13 cellular contexts compared by ENCODE assay signal in the genomic region with DNA sequence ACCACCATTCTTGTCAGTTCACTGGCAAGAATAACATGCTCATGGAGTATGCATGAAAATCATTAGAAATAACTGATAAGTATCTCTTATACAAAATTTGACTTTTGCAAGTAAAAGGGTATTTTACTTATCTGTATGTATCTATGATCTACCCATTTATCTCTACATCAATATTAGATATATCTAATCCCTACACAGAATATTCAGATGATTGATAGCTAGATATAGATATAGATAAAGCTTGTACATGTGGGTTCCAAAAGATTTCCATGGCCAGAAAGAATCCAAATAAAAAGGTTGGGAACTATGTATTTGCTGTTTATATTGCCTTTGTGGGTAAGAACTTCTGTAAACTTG.
DNase-seq lines count a peak whose midpoint lies in the region; ATAC-seq, FAIRE-seq and TF ChIP-seq lines count a peak whose summit lies in the region.
"Had no signal": no experiment of that assay in that cellular context is flagged by ENCODE, and none has a peak within 500 bp of the region (broad histone marks: within the 10 kb centered on the region; RNA-seq: fewer than 3 reads in every experiment).

No MANE protein-coding gene starts in this region.

- H3K4me1 ChIP-seq in lower lobe of right lung = peaks cover 61% of the 10 kb centered on the region
- H3K4me1 ChIP-seq in stomach smooth muscle (ENCODE audit: control insufficient read depth, insufficient read depth, low read length) = peaks cover 37% of the 10 kb centered on the region

- no peak overlapping the region for H3K4me3 Mint-ChIP-seq in activated CD4-positive, alpha-beta T cell treated with anti-CD3 and anti-CD28 coated beads for 36 hours
- peak overlapping the region; percentile 85 for H3K4me3 Mint-ChIP-seq in activated naive CD8-positive, alpha-beta T cell

- DNase-seq in activated CD4-positive, alpha-beta T cell treated with anti-CD3 and anti-CD28 coated beads for 36 hours = no peak
- no peak for DNase-seq in activated CD4-positive, alpha-beta T cell treated with anti-CD3 and anti-CD28 coated beads, Interleukin-2, amount 50 U/mL, for 48 hours
- no peak for DNase-seq in lower lobe of right lung
- no peak for DNase-seq in frontal cortex (ENCODE audit: low spot score in 2 of 2)
- DNase-seq: left colon; NK-92 treated with Interleukin-12 subunit alpha and Interleukin-12 subunit beta, amount 100 ng/mL, for 24 hours had no signal

- no peaks in the 10 kb centered on the region for H3K27me3 Mint-ChIP-seq in activated CD4-positive, alpha-beta T cell treated with anti-CD3 and anti-CD28 coated beads for 36 hours
- H3K27me3 Mint-ChIP-seq in activated naive CD8-positive, alpha-beta T cell = no peaks in the 10 kb centered on the region

- H3K9me3 Mint-ChIP-seq in activated CD4-positive, alpha-beta T cell treated with anti-CD3 and anti-CD28 coated beads for 36 hours (ENCODE audit: low read depth) = no peaks in the 10 kb centered on the region
- H3K9me3 Mint-ChIP-seq in activated naive CD8-positive, alpha-beta T cell (ENCODE audit: low read depth) = no peaks in the 10 kb centered on the region

- no peak overlapping the region for H3K9ac ChIP-seq in stomach smooth muscle (ENCODE audit: low read length in 2 of 2)

- CTCF ChIA-PET in activated CD4-positive, alpha-beta T cell treated with anti-CD3 and anti-CD28 coated beads for 36 hours (lab: Charles Lee) = interaction anchor here (1.1 to 1.7 kb wide), 3 partner anchors 11 to 184 kb away, joined by 3 to 6 read pairs (median 3); no protein-coding TSS in a partner anchor

- H3K36me3 ChIP-seq in lower lobe of right lung (no peaks in the 10 kb centered on the region), stomach smooth muscle (ENCODE audit: control insufficient read depth in 2 of 2, insufficient read depth in 2 of 2, low read length in 2 of 2) (no peaks in the 10 kb centered on the region)

- H3K36me3 Mint-ChIP-seq in activated CD4-positive, alpha-beta T cell treated with anti-CD3 and anti-CD28 coated beads for 36 hours (ENCODE audit: low read depth) = peaks cover 25% of the 10 kb centered on the region
- H3K36me3 Mint-ChIP-seq in activated naive CD8-positive, alpha-beta T cell = peaks cover 19% of the 10 kb centered on the region

- peak overlapping the region; percentile 98 for H3K27ac Mint-ChIP-seq in activated CD4-positive, alpha-beta T cell treated with anti-CD3 and anti-CD28 coated beads for 36 hours
- H3K27ac Mint-ChIP-seq in activated naive CD8-positive, alpha-beta T cell = peak overlapping the region; percentile 99

- POLR2A ChIA-PET in activated CD4-positive, alpha-beta T cell treated with anti-CD3 and anti-CD28 coated beads for 36 hours (lab: Charles Lee) = no interaction called here

- ATAC-seq in activated CD4-positive, alpha-beta T cell treated with anti-CD3 and anti-CD28 coated beads for 36 hours = no peak
- no peak for ATAC-seq in lower lobe of right lung
- ATAC-seq in GM21723 (IDR thresholded peaks at IDR 0.05; ENCODE audit: unreplicated experiment) = no peak
- ATAC-seq in HG03378 (IDR thresholded peaks at IDR 0.05; ENCODE audit: unreplicated experiment) = no peak
- ATAC-seq: left colon had no signal

- TF ChIP-seq CTCF in lower lobe of right lung (IDR thresholded peaks at IDR 0.05) = no peak

- peak overlapping the region; percentile 79 for H3K27ac ChIP-seq in lower lobe of right lung
- H3K27ac ChIP-seq in stomach smooth muscle (ENCODE audit: low read length) = peak overlapping the region; percentile 77

- intact Hi-C loops in activated CD4-positive, alpha-beta T cell treated with anti-CD3 and anti-CD28 coated beads for 36 hours (cut with DNase I, micrococcal nuclease) = no loop called here
- intact Hi-C loops in lower lobe of right lung (cut with DNase I) = no loop called here

- no peak for FAIRE-seq in frontal cortex (lab: Jason Lieb, UNC)
- FAIRE-seq: A204.1, G401.6, TTC549 had no signal

- H3K4me1 Mint-ChIP-seq in activated CD4-positive, alpha-beta T cell treated with anti-CD3 and anti-CD28 coated beads for 36 hours = peaks cover 58% of the 10 kb centered on the region
- H3K4me1 Mint-ChIP-seq in activated naive CD8-positive, alpha-beta T cell (ENCODE audit: low read depth) = peaks cover 75% of the 10 kb centered on the region

- H3K4me3 ChIP-seq in lower lobe of right lung (no peak overlapping the region), stomach smooth muscle (ENCODE audit: low read length in 2 of 2) (no peak overlapping the region)

- H3K9me3 ChIP-seq in lower lobe of right lung = no peaks in the 10 kb centered on the region
- H3K9me3 ChIP-seq in stomach smooth muscle (ENCODE audit: control insufficient read depth in 2 of 2, low read length in 2 of 2) = no peaks in the 10 kb centered on the region

- H3K27me3 ChIP-seq in lower lobe of right lung (ENCODE audit: low read depth) (no peaks in the 10 kb centered on the region), stomach smooth muscle (ENCODE audit: control insufficient read depth in 1 of 2, insufficient read depth in 2 of 2, low read length in 2 of 2) (no peaks in the 10 kb centered on the region)
